Comparison of ENCODE assay signal across 10 cellular contexts in genomic region chr17:39385040-39385439, GRCh38.
"Had no signal": no experiment of that assay in that cellular context is flagged by ENCODE, and none has a peak within 500 bp of the region (broad histone marks: within the 10 kb centered on the region; RNA-seq: fewer than 3 reads in every experiment).

No MANE protein-coding gene starts in this region.

- ATAC-seq: GM23338 had no signal

- H3K4me3 Mint-ChIP-seq: GM23338, H9, HFFc6, IgD-negative memory B cell had no signal

- H3K36me3 Mint-ChIP-seq: IgD-negative memory B cell had no signal

- H3K4me3 ChIP-seq: GM23338 had no signal

- H3K27ac Mint-ChIP-seq: GM23338, HFFc6 had no signal

- H3K4me1 Mint-ChIP-seq: GM23338, H9 had no signal

- H3K27me3 Mint-ChIP-seq: IgD-negative memory B cell had no signal

- H3K27ac ChIP-seq: HL-60 had no signal

- DNase-seq: H9, HCEC 1CT, HFFc6, KG1 had no signal

- H3K9me3 Mint-ChIP-seq: GM23338, H9, HFFc6, IgD-negative memory B cell had no signal

- FAIRE-seq: H1, H54, HTR-8/SVneo had no signal
